ENCODE assay signal across 12 cellular contexts in the genomic region with DNA sequence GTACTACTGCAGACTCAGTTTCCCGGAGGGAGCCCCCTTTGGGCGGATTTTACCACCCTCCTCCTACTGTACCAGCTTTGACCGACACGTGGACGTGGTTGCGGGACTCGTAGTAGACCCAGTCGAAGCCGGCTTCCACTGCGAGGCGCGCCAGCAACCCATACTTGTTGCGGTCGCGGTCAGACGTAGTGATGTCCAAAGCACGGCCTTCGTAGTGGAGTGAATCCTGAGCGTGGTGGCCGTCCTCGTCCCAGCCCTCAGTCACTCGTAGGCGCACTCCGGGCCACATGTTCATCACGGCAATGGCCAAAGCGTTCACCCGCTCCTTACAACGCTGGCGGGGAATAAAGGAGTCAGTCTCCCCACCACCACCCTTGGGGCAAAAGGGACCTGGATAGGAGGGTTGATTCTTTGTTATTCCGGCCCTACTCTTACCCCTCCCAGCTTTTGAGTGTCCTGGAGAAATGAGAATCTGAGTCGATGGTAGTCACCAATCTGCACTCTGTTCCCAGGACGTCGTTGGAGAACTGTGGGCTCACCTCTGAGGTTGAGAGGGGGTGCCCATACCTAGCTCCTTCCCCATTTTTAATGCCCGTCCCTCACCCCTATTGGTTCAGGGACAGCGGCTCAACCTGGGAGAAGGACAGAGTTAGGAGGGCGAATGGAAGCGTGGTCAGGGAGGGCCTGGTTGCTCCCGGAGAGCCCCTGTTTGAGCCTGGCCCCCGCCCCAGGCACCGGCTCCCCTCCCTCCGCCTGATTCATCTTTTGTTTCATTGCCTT. TPM values are rescaled to one million over a fixed set of nuclear protein-coding genes. Genes with fewer than 3 reads are reported as not detected.
A peak's percentile ranks its signal among the peaks of the same experiment; 100 is the strongest.
DNase-seq lines count a peak whose midpoint lies in the region; TF ChIP-seq lines count a peak whose summit lies in the region.
"Had no signal": no experiment of that assay in that cellular context is flagged by ENCODE, and none has a peak within 500 bp of the region (broad histone marks: within the 10 kb centered on the region; RNA-seq: fewer than 3 reads in every experiment).

No MANE protein-coding gene starts in this region.

- H3K4me3 Mint-ChIP-seq in CD4-positive, alpha-beta memory T cell, result peak overlapping the region in 6 of 8 donors; percentile 43 to 84 (median 76)
- H3K4me3 Mint-ChIP-seq in HFFc6, result peak overlapping the region; percentile 83

- H3K4me1 Mint-ChIP-seq in CD4-positive, alpha-beta memory T cell, result peaks cover 34 to 88% (median 55%) of the 10 kb centered on the region in 4 donors
- peaks cover 45% of the 10 kb centered on the region for H3K4me1 Mint-ChIP-seq in HFFc6 (ENCODE audit: low read depth)

- peak overlapping the region; percentile 69 for H2AFZ ChIP-seq in neuron (ENCODE audit: low read depth, low read length)

- POLR2A ChIA-PET in CD4-positive, alpha-beta memory T cell (lab: Charles Lee; ENCODE audit: partially characterized antibody), result interaction anchor here (0.6 to 5.0 kb wide), 7 partner anchors 15 to 144 kb away, joined by 3 to 38 read pairs (median 5); a partner anchor contains a TSS

- TF ChIP-seq CTCF in HFFc6 (IDR thresholded peaks at IDR 0.05), result no peak
- no peak for TF ChIP-seq CTCF in dorsolateral prefrontal cortex (IDR thresholded peaks at IDR 0.05 in 54 of 56, conservative IDR thresholded peaks at IDR 0.05 in 2 of 56; ENCODE audit: low read depth in 1 of 56, partially characterized antibody in 56 of 56)
- no peak for TF ChIP-seq CTCF in GM20000 (IDR thresholded peaks at IDR 0.05; ENCODE audit: extremely low read depth, missing control alignments)

- H3K4me3 ChIP-seq in CD4-positive, alpha-beta memory T cell (ENCODE audit: low read length in 2 of 2), result no peak overlapping the region
- H3K4me3 ChIP-seq in dorsolateral prefrontal cortex (peak overlapping the region in 55 of 59 donors; percentile 25 to 74 (median 50)), neuron (ENCODE audit: low read length) (peak overlapping the region; percentile 44)

- H3K36me3 Mint-ChIP-seq in CD4-positive, alpha-beta memory T cell, result peaks cover 5 to 11% of the 10 kb centered on the region in 2 donors
- H3K36me3 Mint-ChIP-seq in HFFc6 (ENCODE audit: low read depth), result 0 out of 2 replicates have a peak, but pooled peaks cover 5% of the 10 kb centered on the region

- H3K27me3 Mint-ChIP-seq in CD4-positive, alpha-beta memory T cell, result peaks cover 32 to 56% of the 10 kb centered on the region in 2 donors
- peaks cover 21% of the 10 kb centered on the region for H3K27me3 Mint-ChIP-seq in HFFc6 (ENCODE audit: insufficient read depth)

- peaks cover 58% of the 10 kb centered on the region for H3K27me3 ChIP-seq in CD4-positive, alpha-beta memory T cell (ENCODE audit: insufficient read depth, low read length)
- H3K27me3 ChIP-seq in dorsolateral prefrontal cortex (peaks cover 0 to 57% (median 14%) of the 10 kb centered on the region in 45 donors), neuron (ENCODE audit: insufficient read depth, low read length) (peaks cover 51% of the 10 kb centered on the region)

- H3K9me3 ChIP-seq in CD4-positive, alpha-beta memory T cell (ENCODE audit: control insufficient read depth in 1 of 2, low read length in 2 of 2), result no peaks in the 10 kb centered on the region
- H3K9me3 ChIP-seq in neuron (ENCODE audit: low read length), result no peaks in the 10 kb centered on the region

- no peak overlapping the region for H3K27ac ChIP-seq in CD4-positive, alpha-beta memory T cell (ENCODE audit: low read depth, low read length)
- H3K27ac ChIP-seq in dorsolateral prefrontal cortex, result peak overlapping the region in 12 of 59 donors; percentile 2 to 55 (median 40)

- DNase-seq in CD4-positive, alpha-beta memory T cell, result no peak
- DNase-seq in HFFc6, result no peak
- DNase-seq in dorsolateral prefrontal cortex, result no peak
- no peak for DNase-seq in nucleus accumbens (lab: John Stamatoyannopoulos, UW)
- no peak for DNase-seq in GM20000 (ENCODE audit: low spot score)
- DNase-seq in NCI-H2171 (lab: John Stamatoyannopoulos, UW), result no peak
- DNase-seq in activated naive CD4-positive, alpha-beta T cell treated with Interleukin-2 at 50 U/mL for 16 hours, result no peak
- DNase-seq: DMS79, NCI-H2029, SIG-M5 had no signal

- H3K9me3 Mint-ChIP-seq in CD4-positive, alpha-beta memory T cell, result no peaks in the 10 kb centered on the region
- no peaks in the 10 kb centered on the region for H3K9me3 Mint-ChIP-seq in HFFc6

- intact Hi-C loops in CD4-positive, alpha-beta memory T cell (cut with micrococcal nuclease), result no loop called here
- intact Hi-C loops in dorsolateral prefrontal cortex (cut with DNase I), result loop anchor here in 1 of 2 donors (2.0 kb wide), 1 partner anchor 28 kb away; no protein-coding TSS in a partner anchor

- peak overlapping the region in 2 of 7 donors; percentile 19 to 64 for H3K27ac Mint-ChIP-seq in CD4-positive, alpha-beta memory T cell
- no peak overlapping the region; the same call in 1 of the 2 replicates for H3K27ac Mint-ChIP-seq in HFFc6

- CTCF ChIA-PET in CD4-positive, alpha-beta memory T cell (lab: Charles Lee; ENCODE audit: partially characterized antibody), result interaction anchor here (0.9 to 11.5 kb wide), 17 partner anchors 9 to 198 kb away, joined by 3 to 221 read pairs (median 6); a partner anchor contains a TSS

- peaks cover 74% of the 10 kb centered on the region for H3K4me1 ChIP-seq in CD4-positive, alpha-beta memory T cell (ENCODE audit: insufficient read depth, low read length)
- H3K4me1 ChIP-seq in neuron (ENCODE audit: insufficient read depth, low read length), result peaks cover 36% of the 10 kb centered on the region

- no peaks in the 10 kb centered on the region for H3K36me3 ChIP-seq in CD4-positive, alpha-beta memory T cell (ENCODE audit: insufficient read depth, low read length)
- no peaks in the 10 kb centered on the region for H3K36me3 ChIP-seq in neuron (ENCODE audit: insufficient read depth, low read length)

RNA-seq across cellular contexts. Expression of a gene that starts 3.4 kb away (rescaled TPM):
- total RNA-seq in CD4-positive, alpha-beta memory T cell, result under 1 TPM; 0.35 to 0.44 TPM
- not detected for polyA plus RNA-seq in CD4-positive, alpha-beta memory T cell
- total RNA-seq in HFFc6 (2021; fragmentation: NEBNext Ultra II Directional; extraction: Animal tissue kit (Norgen Biotek cat#: 25700)), result under 1 TPM in 1 of 6 experiments, not detected in 5; 0.07 TPM
- total RNA-seq in dorsolateral prefrontal cortex, result 1 to 10 TPM in 4 of 120 experiments, under 1 TPM in 103, not detected in 13; 0.11 to 2.5 (median 0.42) TPM
- total RNA-seq: HT1080 had no signal

RNA-seq across cellular contexts. Expression of a gene that starts 19.4 kb away (rescaled TPM):
- total RNA-seq in CD4-positive, alpha-beta memory T cell, result 100 to 1,000 TPM; 222 to 226 TPM
- polyA plus RNA-seq in CD4-positive, alpha-beta memory T cell, result 10 to 100 TPM; 35.9 to 46.5 TPM
- 10 to 100 TPM; 23.0 to 31.0 (median 26.2) TPM for total RNA-seq in HFFc6 (2021; fragmentation: NEBNext Ultra II Directional; extraction: Animal tissue kit (Norgen Biotek cat#: 25700))
- total RNA-seq in dorsolateral prefrontal cortex, result 100 to 1,000 TPM in 3 of 120 experiments, 10 to 100 TPM in 117; 40.9 to 108 (median 65.9) TPM

RNA-seq across cellular contexts. Expression of a gene that starts 21.5 kb away (rescaled TPM):
- 1 to 10 TPM; 2.7 to 2.9 TPM for total RNA-seq in CD4-positive, alpha-beta memory T cell
- 10 to 100 TPM in 1 of 2 donors, 1 to 10 TPM in 1; 9.2 to 10.5 TPM for polyA plus RNA-seq in CD4-positive, alpha-beta memory T cell
- 1 to 10 TPM in 1 of 6 experiments, under 1 TPM in 5; 0.60 to 1.6 (median 0.86) TPM for total RNA-seq in HFFc6 (2021; fragmentation: NEBNext Ultra II Directional; extraction: Animal tissue kit (Norgen Biotek cat#: 25700))
- total RNA-seq in dorsolateral prefrontal cortex, result 10 to 100 TPM in 3 of 120 experiments, 1 to 10 TPM in 116, under 1 TPM in 1; 0.55 to 10.5 (median 5.5) TPM

RNA-seq across cellular contexts. Expression of a gene that starts 30.7 kb away (rescaled TPM):
- total RNA-seq in CD4-positive, alpha-beta memory T cell, result 100 to 1,000 TPM; 133 to 159 TPM
- polyA plus RNA-seq in CD4-positive, alpha-beta memory T cell, result 10 to 100 TPM in 1 of 2 donors, under 1 TPM in 1; 0.16 to 26.7 TPM
- total RNA-seq in HFFc6 (2021; fragmentation: NEBNext Ultra II Directional; extraction: Animal tissue kit (Norgen Biotek cat#: 25700)), result 10 to 100 TPM; 43.9 to 66.6 (median 48.4) TPM
- total RNA-seq in dorsolateral prefrontal cortex, result 100 to 1,000 TPM in 86 of 120 experiments, 10 to 100 TPM in 34; 76.9 to 147 (median 107) TPM

RNA-seq across cellular contexts. Expression of a gene that starts 39.9 kb away (rescaled TPM):
- 100 to 1,000 TPM; 332 to 361 TPM for total RNA-seq in CD4-positive, alpha-beta memory T cell
- polyA plus RNA-seq in CD4-positive, alpha-beta memory T cell, result 100 to 1,000 TPM; 411 to 573 TPM
- 1,000 to 10,000 TPM; 1,208 to 2,585 (median 2,279) TPM for total RNA-seq in HFFc6 (2021; fragmentation: NEBNext Ultra II Directional; extraction: Animal tissue kit (Norgen Biotek cat#: 25700))
- total RNA-seq in dorsolateral prefrontal cortex, result 1,000 to 10,000 TPM in 116 of 120 experiments, 100 to 1,000 TPM in 4; 810 to 2,486 (median 1,574) TPM

Comparison
In these comparisons a context has a peak if more than half of its experiments do, and no peak if none do; other contexts are left out.
1. H3K4me3 ChIP-seq: peak in dorsolateral prefrontal cortex (55 of 59) and neuron (single experiment); none in CD4-positive, alpha-beta memory T cell (0 of 2).